18 cellular contexts compared by ENCODE assay signal in the genomic region with DNA sequence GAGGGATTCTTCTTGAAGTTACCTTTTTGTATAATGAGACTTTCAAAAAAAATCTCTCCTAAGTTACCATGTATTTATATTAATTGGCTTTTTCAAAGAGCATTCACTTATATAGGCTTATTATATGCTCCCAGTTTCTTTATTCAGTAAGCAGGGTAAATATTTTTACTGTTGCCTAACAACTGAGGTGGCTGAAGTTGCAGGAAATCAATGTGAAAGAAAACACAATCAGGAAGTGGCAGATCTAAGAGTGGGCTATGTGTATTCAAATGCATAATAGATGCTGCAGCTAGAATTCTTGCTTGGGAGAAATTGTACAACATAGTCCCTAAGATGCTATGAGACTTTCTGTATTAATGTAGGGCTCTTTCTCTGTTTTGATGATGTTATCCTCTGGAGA.
DNase-seq lines count a peak whose midpoint lies in the region; ATAC-seq lines count a peak whose summit lies in the region.
"Had no signal": no experiment of that assay in that cellular context is flagged by ENCODE, and none has a peak within 500 bp of the region (broad histone marks: within the 10 kb centered on the region; RNA-seq: fewer than 3 reads in every experiment).

No MANE protein-coding gene starts in this region.

- peaks cover 0 to 1% (median 0%) of the 10 kb centered on the region in 3 donors for H3K27me3 Mint-ChIP-seq in immature natural killer cell (ENCODE audit: low read depth in 3 of 3)
- H3K27me3 Mint-ChIP-seq: activated CD4-positive, alpha-beta memory T cell treated with anti-CD3 and anti-CD28 coated beads, Interleukin-2, amount 10 ng/mL, durations not matched to agents 7 days and 5 days; activated T-cell treated with anti-CD3 and anti-CD28 coated beads, Interleukin-2, amount 50 U/mL, for 24 hours; B cell had no signal

- H3K27ac Mint-ChIP-seq in immature natural killer cell = peak overlapping the region in 2 of 6 donors; percentile 83 to 92
- H3K27ac Mint-ChIP-seq: activated CD4-positive, alpha-beta memory T cell treated with anti-CD3 and anti-CD28 coated beads, Interleukin-2, amount 10 ng/mL, durations not matched to agents 7 days and 5 days; activated T-cell treated with anti-CD3 and anti-CD28 coated beads, Interleukin-2, amount 50 U/mL, for 24 hours; B cell; progenitor cell of endocrine pancreas had no signal

- peaks cover 0 to 3% (median 0%) of the 10 kb centered on the region in 3 donors for H3K36me3 Mint-ChIP-seq in immature natural killer cell

- H3K36me3 ChIP-seq in HUES64 (ENCODE audit: insufficient read depth, low read length) = no peaks in the 10 kb centered on the region
- H3K36me3 ChIP-seq: colonic mucosa, gastrocnemius medialis, thyroid gland had no signal

- H3K4me1 Mint-ChIP-seq in immature natural killer cell = peaks cover 16 to 40% of the 10 kb centered on the region in 2 donors
- H3K4me1 Mint-ChIP-seq: activated CD4-positive, alpha-beta memory T cell treated with anti-CD3 and anti-CD28 coated beads, Interleukin-2, amount 10 ng/mL, durations not matched to agents 7 days and 5 days; B cell had no signal

- DNase-seq in DMS53 treated with DMSO at 0.1 percent for 48 hours (lab: John Stamatoyannopoulos, UW; ENCODE audit: unreplicated experiment) = peak; percentile 41
- DNase-seq in NCI-H748 (lab: John Stamatoyannopoulos, UW; ENCODE audit: unreplicated experiment) = peak; percentile 86
- DNase-seq in immature natural killer cell = peak; percentile 3 to 55 (median 44)
- no peak for DNase-seq in stimulated activated naive CD8-positive, alpha-beta T cell treated with anti-CD3 and anti-CD28 coated beads, Interleukin-15, Interleukin-2, amounts not matched to agents 100 U/mL and 50 U/mL, for 24 hours
- DNase-seq: activated CD4-positive, alpha-beta memory T cell treated with anti-CD3 and anti-CD28 coated beads, Interleukin-2, amount 10 ng/mL, durations not matched to agents 7 days and 5 days; activated naive CD4-positive, alpha-beta T cell treated with anti-CD3 and anti-CD28 coated beads, Interleukin-2, amount 50 U/mL, for 16 hours; activated T-cell treated with anti-CD3 and anti-CD28 coated beads, Interleukin-2, amount 50 U/mL, for 24 hours; body of pancreas; colonic mucosa; gastrocnemius medialis; Kasumi-1; thyroid gland had no signal

- H3K9me3 ChIP-seq in HUES64 (ENCODE audit: insufficient read depth, low read depth, low read length) = no peaks in the 10 kb centered on the region
- H3K9me3 ChIP-seq: body of pancreas, colonic mucosa, gastrocnemius medialis, thyroid gland had no signal

- peak overlapping the region in 1 of 5 donors; percentile 8 for H3K4me3 Mint-ChIP-seq in immature natural killer cell
- H3K4me3 Mint-ChIP-seq: activated CD4-positive, alpha-beta memory T cell treated with anti-CD3 and anti-CD28 coated beads, Interleukin-2, amount 10 ng/mL, durations not matched to agents 7 days and 5 days; activated T-cell treated with anti-CD3 and anti-CD28 coated beads, Interleukin-2, amount 50 U/mL, for 24 hours; B cell had no signal

- no peaks in the 10 kb centered on the region for H3K27me3 ChIP-seq in HUES64 (ENCODE audit: insufficient read depth, low read length)
- H3K27me3 ChIP-seq: body of pancreas, colonic mucosa, gastrocnemius medialis, thyroid gland had no signal

- peaks cover 0 to 9% (median 3%) of the 10 kb centered on the region in 6 donors for H3K9me3 Mint-ChIP-seq in immature natural killer cell

- H3K27ac ChIP-seq in HUES64 (ENCODE audit: low read depth, low read length) = peak overlapping the region; percentile 51
- H3K27ac ChIP-seq: body of pancreas, colonic mucosa, gastrocnemius medialis, thyroid gland had no signal

- peak overlapping the region; percentile 27; the same call in 1 of the 2 replicates for H3K9ac ChIP-seq in HUES64 (ENCODE audit: low read depth, low read length)

- peaks cover 20% of the 10 kb centered on the region for H3K4me1 ChIP-seq in HUES64 (ENCODE audit: insufficient read depth, low read length)
- H3K4me1 ChIP-seq: body of pancreas, colonic mucosa, gastrocnemius medialis, thyroid gland had no signal

- ATAC-seq in HG03378 (IDR thresholded peaks at IDR 0.05; ENCODE audit: unreplicated experiment) (no peak), HG02642 (IDR thresholded peaks at IDR 0.05; ENCODE audit: poor library complexity, unreplicated experiment) (no peak)
- ATAC-seq in stimulated activated naive CD8-positive, alpha-beta T cell treated with anti-CD3 and anti-CD28 coated beads, Interleukin-15, Interleukin-2, amounts not matched to agents 100 U/mL and 50 U/mL, for 24 hours = no peak
- ATAC-seq: body of pancreas, gastrocnemius medialis had no signal

- no peak overlapping the region for H3K4me3 ChIP-seq in HUES64 (ENCODE audit: low read length)
- H3K4me3 ChIP-seq: body of pancreas, colonic mucosa, gastrocnemius medialis, smooth muscle cell, thyroid gland had no signal
